ENCODE assay signal across 26 cellular contexts in genomic region chr11:85531498-85531897, GRCh38.
"Had no signal": no experiment of that assay in that cellular context is flagged by ENCODE, and none has a peak within 500 bp of the region (broad histone marks: within the 10 kb centered on the region; RNA-seq: fewer than 3 reads in every experiment).

No MANE protein-coding gene starts in this region.

- DNase-seq: activated B cell treated with CpG ODN at 0.5 μM for 24 hours; activated CD4-positive, alpha-beta T cell treated with anti-CD3 and anti-CD28 coated beads for 1 hour; activated CD4-positive, alpha-beta T cell treated with anti-CD3 and anti-CD28 coated beads, Interleukin-2, amount 10 ng/mL, durations not matched to agents 24 days and 14 days; activated CD4-positive, alpha-beta T cell treated with anti-CD3 and anti-CD28 coated beads, Interleukin-2, amount 50 U/mL, for 48 hours; activated CD8-positive, alpha-beta memory T cell treated with anti-CD3 and anti-CD28 coated beads, Interleukin-2, amount 10 ng/mL, durations not matched to agents 7 days and 5 days; activated effector memory CD4-positive, alpha-beta T cell treated with Interleukin-2 at 50 U/mL for 16 hours; activated naive CD4-positive, alpha-beta T cell treated with Interleukin-2 at 50 U/mL for 16 hours; activated T-cell treated with anti-CD3 and anti-CD28 coated beads, Interleukin-2, amount 50 U/mL, for 24 hours; amygdala; brain microvascular endothelial cell; Karpas-422; NCI-H1092; NCI-H1417; NCI-H2029; NCI-H2107; NCI-H446; NCI-H524; Peyer's patch; Right ventricle myocardium superior; SJCRH30; SK-N-SH had no signal

- H3K4me3 Mint-ChIP-seq: activated B cell treated with CpG ODN at 0.5 μM for 24 hours; activated CD4-positive, alpha-beta T cell treated with anti-CD3 and anti-CD28 coated beads, Interleukin-2, amount 10 ng/mL, durations not matched to agents 24 days and 14 days; activated CD8-positive, alpha-beta memory T cell treated with anti-CD3 and anti-CD28 coated beads, Interleukin-2, amount 10 ng/mL, durations not matched to agents 7 days and 5 days; activated naive CD8-positive, alpha-beta T cell; activated T-cell treated with anti-CD3 and anti-CD28 coated beads, Interleukin-2, amount 50 U/mL, for 24 hours; activated T-helper 1 cell treated with anti-CD3 and anti-CD28 coated beads, Interleukin-12 subunit alpha, Interleukin-12 subunit beta, Interleukin-2, Interleukin-4 antibody, amounts not matched to agents 30 ng/mL and 10 ng/mL and 1 ng/mL, durations not matched to agents 14 hours and 24 hours and 36 hours had no signal

- H3K36me3 ChIP-seq: brain microvascular endothelial cell, cardiac muscle cell, Peyer's patch, SJCRH30 had no signal

- H3K4me3 ChIP-seq: cardiac muscle cell, K562, Peyer's patch, SJCRH30 had no signal

- H3K4me2 ChIP-seq: SK-N-SH had no signal

- ATAC-seq: activated CD8-positive, alpha-beta memory T cell treated with anti-CD3 and anti-CD28 coated beads, Interleukin-2, amount 10 ng/mL, durations not matched to agents 7 days and 5 days; K562 had no signal

- H3K4me1 Mint-ChIP-seq: activated B cell treated with CpG ODN at 0.5 μM for 24 hours; activated CD4-positive, alpha-beta T cell treated with anti-CD3 and anti-CD28 coated beads, Interleukin-2, amount 10 ng/mL, durations not matched to agents 24 days and 14 days; activated CD8-positive, alpha-beta memory T cell treated with anti-CD3 and anti-CD28 coated beads, Interleukin-2, amount 10 ng/mL, durations not matched to agents 7 days and 5 days had no signal

- H3K9ac ChIP-seq: SK-N-SH had no signal

- H3K4me1 ChIP-seq: Peyer's patch, SJCRH30 had no signal

- H3K27me3 ChIP-seq: brain microvascular endothelial cell, cardiac muscle cell, Peyer's patch, SJCRH30 had no signal

- H3K27me3 Mint-ChIP-seq: activated CD4-positive, alpha-beta T cell treated with anti-CD3 and anti-CD28 coated beads, Interleukin-2, amount 10 ng/mL, durations not matched to agents 24 days and 14 days; activated CD8-positive, alpha-beta memory T cell treated with anti-CD3 and anti-CD28 coated beads, Interleukin-2, amount 10 ng/mL, durations not matched to agents 7 days and 5 days; activated naive CD8-positive, alpha-beta T cell; activated T-cell treated with anti-CD3 and anti-CD28 coated beads, Interleukin-2, amount 50 U/mL, for 24 hours had no signal

- H3K27ac Mint-ChIP-seq: activated B cell treated with CpG ODN at 0.5 μM for 24 hours; activated CD4-positive, alpha-beta T cell treated with anti-CD3 and anti-CD28 coated beads, Interleukin-2, amount 10 ng/mL, durations not matched to agents 24 days and 14 days; activated CD8-positive, alpha-beta memory T cell treated with anti-CD3 and anti-CD28 coated beads, Interleukin-2, amount 10 ng/mL, durations not matched to agents 7 days and 5 days; activated naive CD8-positive, alpha-beta T cell; activated T-cell treated with anti-CD3 and anti-CD28 coated beads, Interleukin-2, amount 50 U/mL, for 24 hours; activated T-helper 1 cell treated with anti-CD3 and anti-CD28 coated beads, Interleukin-12 subunit alpha, Interleukin-12 subunit beta, Interleukin-2, Interleukin-4 antibody, amounts not matched to agents 30 ng/mL and 10 ng/mL and 1 ng/mL, durations not matched to agents 14 hours and 24 hours and 36 hours had no signal

- H3K9me2 ChIP-seq: SK-N-SH had no signal

- H3K9me3 ChIP-seq: Peyer's patch, SK-N-SH had no signal

- H3K27ac ChIP-seq: brain microvascular endothelial cell, cardiac muscle cell, Peyer's patch, RWPE1, SJCRH30 had no signal
